16 cellular contexts compared by ENCODE assay signal in the genomic region with DNA sequence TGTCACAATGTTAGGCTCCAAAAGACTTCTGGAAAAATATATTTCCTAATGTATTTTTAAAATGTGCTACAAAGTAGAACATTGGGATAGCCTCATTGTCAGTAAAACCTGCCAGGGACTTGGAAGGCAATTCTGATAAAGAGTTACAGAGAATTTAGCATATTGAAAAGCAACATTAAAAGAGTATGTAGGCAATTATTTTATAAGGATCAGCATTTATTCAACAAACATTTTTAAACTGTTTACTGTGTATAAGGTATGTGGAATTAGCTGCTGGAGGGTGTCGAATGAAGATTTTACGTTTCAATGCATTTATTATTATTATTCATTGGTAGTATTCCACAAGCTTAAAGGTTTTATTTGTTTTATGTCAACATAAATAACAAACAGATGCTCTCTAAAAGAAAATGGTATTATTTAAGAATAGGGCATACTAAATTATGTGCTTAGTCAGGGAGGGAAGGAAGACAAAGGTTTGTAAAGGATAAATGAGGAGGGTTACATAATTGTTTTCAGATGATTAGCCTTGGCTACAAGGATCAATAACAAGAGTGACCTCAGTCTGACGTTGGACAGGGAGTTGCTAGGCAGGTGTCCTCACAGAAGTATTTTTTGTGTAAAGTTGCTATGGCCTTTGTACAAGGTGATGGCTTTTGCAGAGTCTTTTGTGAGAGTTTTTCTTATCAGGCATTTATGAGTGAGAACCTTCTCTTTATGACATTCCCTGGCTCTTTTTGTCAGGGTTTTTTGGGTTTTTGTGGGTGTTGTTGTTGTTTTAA.
A peak's percentile ranks its signal among the peaks of the same experiment; 100 is the strongest.
DNase-seq lines count a peak whose midpoint lies in the region; ATAC-seq, FAIRE-seq and TF ChIP-seq lines count a peak whose summit lies in the region.
"Had no signal": no experiment of that assay in that cellular context is flagged by ENCODE, and none has a peak within 500 bp of the region (broad histone marks: within the 10 kb centered on the region; RNA-seq: fewer than 3 reads in every experiment).

No MANE protein-coding gene starts in this region.

- no peak for DNase-seq in A549 (ENCODE audit: low read depth in 1 of 2, low spot score in 1 of 2)
- DNase-seq in DMS53 (lab: John Stamatoyannopoulos, UW): peak; percentile 96
- DNase-seq in NCI-H510A treated with DMSO at 0.1 percent for 48 hours (lab: John Stamatoyannopoulos, UW): peak; percentile 82
- DNase-seq in spleen: no peak
- DNase-seq in CD8-positive, alpha-beta T cell: no peak
- no peak for DNase-seq in NCI-H2227 (lab: John Stamatoyannopoulos, UW; ENCODE audit: unreplicated experiment)
- DNase-seq: Calu3; CD4-positive, CD25-positive, alpha-beta regulatory T cell; DMS79; H7; NCI-H1105 treated with DMSO at 0.1 percent for 48 hours; NCI-H2171; RPMI8226 had no signal

- peak overlapping the region; percentile 49; the same call in 2 of the 3 replicates for H3K4me2 ChIP-seq in A549

- no peaks in the 10 kb centered on the region for H3K9me3 Mint-ChIP-seq in CD8-positive, alpha-beta T cell
- H3K9me3 Mint-ChIP-seq: CD4-positive, CD25-positive, alpha-beta regulatory T cell; T-helper 2 cell treated with Interferon-gamma antibody and Interleukin-4, amounts not matched to agents 5 μg/mL and 100 μg/mL, for 36 hours had no signal

- no peak overlapping the region for H3K4me3 Mint-ChIP-seq in CD8-positive, alpha-beta T cell
- H3K4me3 Mint-ChIP-seq: CD4-positive, CD25-positive, alpha-beta regulatory T cell; T-helper 2 cell treated with Interferon-gamma antibody and Interleukin-4, amounts not matched to agents 5 μg/mL and 100 μg/mL, for 36 hours had no signal

- TF ChIP-seq RAD21 in A549 (conservative IDR thresholded peaks at IDR 0.05 in 1 of 2, IDR thresholded peaks at IDR 0.05 in 1 of 2): no peak

- H3K27me3 ChIP-seq in spleen (replicated peaks in 1 of 7): no peaks in the 10 kb centered on the region
- H3K27me3 ChIP-seq in CD8-positive, alpha-beta T cell (ENCODE audit: insufficient read depth, low read length): no peaks in the 10 kb centered on the region
- H3K27me3 ChIP-seq: SJCRH30 had no signal

- FAIRE-seq in A549 (lab: Jason Lieb, UNC) (peak; percentile 7), islet of Langerhans (lab: Jason Lieb, UNC) (peak; percentile 53)

- H3K36me3 Mint-ChIP-seq in CD8-positive, alpha-beta T cell: no peaks in the 10 kb centered on the region
- H3K36me3 Mint-ChIP-seq: CD4-positive, CD25-positive, alpha-beta regulatory T cell had no signal

- H3K9me3 ChIP-seq in A549: no peaks in the 10 kb centered on the region
- H3K9me3 ChIP-seq in spleen: no peaks in the 10 kb centered on the region
- H3K9me3 ChIP-seq in CD8-positive, alpha-beta T cell (ENCODE audit: low read length): no peaks in the 10 kb centered on the region
- H3K9me3 ChIP-seq: SJCRH30 had no signal

- no peak overlapping the region for H3K27ac Mint-ChIP-seq in CD8-positive, alpha-beta T cell
- H3K27ac Mint-ChIP-seq: CD4-positive, CD25-positive, alpha-beta regulatory T cell; T-helper 2 cell treated with Interferon-gamma antibody and Interleukin-4, amounts not matched to agents 5 μg/mL and 100 μg/mL, for 36 hours had no signal

- no peaks in the 10 kb centered on the region for H3K4me1 Mint-ChIP-seq in CD8-positive, alpha-beta T cell (ENCODE audit: low read depth)

- CTCF ChIA-PET in A549 (lab: Yijun Ruan, JAX): interaction anchor here (0.9 to 1.5 kb wide), 5 partner anchors 11 to 1990 kb away, joined by 3 to 5 read pairs (median 4); no protein-coding TSS in a partner anchor
- CTCF ChIA-PET in CD8-positive, alpha-beta T cell (lab: Charles Lee): no interaction called here

- H3K4me1 ChIP-seq in A549 (peaks cover 21% of the 10 kb centered on the region), spleen (no peaks in the 10 kb centered on the region)
- H3K4me1 ChIP-seq in CD8-positive, alpha-beta T cell (ENCODE audit: insufficient read depth, low read length): no peaks in the 10 kb centered on the region
- H3K4me1 ChIP-seq: SJCRH30 had no signal

- H3K36me3 ChIP-seq in spleen: no peaks in the 10 kb centered on the region
- H3K36me3 ChIP-seq in CD8-positive, alpha-beta T cell (ENCODE audit: insufficient read depth, low read length): no peaks in the 10 kb centered on the region
- H3K36me3 ChIP-seq: SJCRH30 had no signal

- no peaks in the 10 kb centered on the region for H3K27me3 Mint-ChIP-seq in CD8-positive, alpha-beta T cell (ENCODE audit: low read depth)
- H3K27me3 Mint-ChIP-seq: CD4-positive, CD25-positive, alpha-beta regulatory T cell had no signal

- no peak for TF ChIP-seq EP300 in A549 (IDR thresholded peaks at IDR 0.05)

- intact Hi-C loops in spleen (cut with DNase I; ENCODE audit: low total_unique reads): no loop called here
- intact Hi-C loops in CD8-positive, alpha-beta T cell (cut with DNase I, micrococcal nuclease): no loop called here

- TF ChIP-seq POLR2A in A549 (IDR thresholded peaks at IDR 0.05; ENCODE audit: low read length) (no peak), spleen (IDR thresholded peaks at IDR 0.05) (no peak)

- no peak for ATAC-seq in A549
- ATAC-seq in CD8-positive, alpha-beta T cell: no peak

- TF ChIP-seq CTCF in A549 (IDR thresholded peaks at IDR 0.05) (no peak), spleen (IDR thresholded peaks at IDR 0.05 in 8 of 11, conservative IDR thresholded peaks at IDR 0.05 in 3 of 11) (no peak)
- TF ChIP-seq CTCF in CD8-positive, alpha-beta T cell (IDR thresholded peaks at IDR 0.05): no peak

- POLR2A ChIA-PET in A549 (lab: Yijun Ruan, JAX): interaction anchor here (0.6 kb wide), 1 partner anchor 16 kb away, joined by 9 read pairs; no protein-coding TSS in a partner anchor
- POLR2A ChIA-PET in CD8-positive, alpha-beta T cell (lab: Charles Lee): no interaction called here

- H3K4me3 ChIP-seq in A549 (no peak overlapping the region), spleen (no peak overlapping the region)
- H3K4me3 ChIP-seq in CD8-positive, alpha-beta T cell (ENCODE audit: low read depth, low read length): no peak overlapping the region
- H3K4me3 ChIP-seq: SJCRH30 had no signal

- H3K27ac ChIP-seq in A549 (peak overlapping the region; percentile 55 to 78; a peak in 4 of 6 replicates), spleen (no peak overlapping the region)
- H3K27ac ChIP-seq in CD8-positive, alpha-beta T cell (ENCODE audit: low read depth, low read length): no peak overlapping the region
- H3K27ac ChIP-seq: SJCRH30 had no signal

- 74% methylated on average over 3 of the region's 3 CpGs for WGBS in A549 (ENCODE audit: missing lambda C conversion rate)
- 74 to 85% (median 80%) methylated on average over 3 of the region's 3 CpGs for WGBS in spleen, 5 donors

TF ChIP-seq in A549, 52 proteins besides CTCF, POLR2A, EP300 and RAD21:
- no peak for TF ChIP-seq HOXB5 (CRISPR knock-in tag; IDR thresholded peaks at IDR 0.05)
- peak; percentile 50 for TF ChIP-seq MAFK (IDR thresholded peaks at IDR 0.05; ENCODE audit: partially characterized antibody)

Comparison
In these comparisons a context has a peak if more than half of its experiments do, and no peak if none do; other contexts are left out.
1. DNase-seq: peak in DMS53 (single experiment) and NCI-H510A treated with DMSO at 0.1 percent for 48 hours (single experiment); none in A549 (0 of 2), spleen (single experiment), CD8-positive, alpha-beta T cell (0 of 7) and NCI-H2227 (single experiment).
2. H3K27ac ChIP-seq: peak in A549 (2 of 2); none in spleen (0 of 8) and CD8-positive, alpha-beta T cell (single experiment).